20 cellular contexts compared by ENCODE assay signal in genomic region chr2:104473568-104473967, GRCh38.
"Had no signal": no experiment of that assay in that cellular context is flagged by ENCODE, and none has a peak within 500 bp of the region (broad histone marks: within the 10 kb centered on the region; RNA-seq: fewer than 3 reads in every experiment).

No MANE protein-coding gene starts in this region.

- ATAC-seq: activated naive CD4-positive, alpha-beta T cell treated with anti-CD3 and anti-CD28 coated beads, Interleukin-2, amount 50 U/mL, for 72 hours; foreskin keratinocyte; left colon; lower lobe of right lung; psoas muscle; sciatic nerve had no signal

- H3K4me3 ChIP-seq: lower lobe of right lung, psoas muscle, spleen, stomach, testis, upper lobe of left lung had no signal

- DNase-seq: activated CD4-positive, alpha-beta memory T cell treated with anti-CD3 and anti-CD28 coated beads, Interleukin-2, amount 10 ng/mL, durations not matched to agents 7 days and 5 days; activated CD4-positive, alpha-beta T cell treated with anti-CD3 and anti-CD28 coated beads for 4 hours; activated CD8-positive, alpha-beta memory T cell treated with anti-CD3 and anti-CD28 coated beads, Interleukin-2, amount 50 U/mL, for 4 hours; activated effector memory CD4-positive, alpha-beta T cell treated with anti-CD3 and anti-CD28 coated beads, Interleukin-2, amount 50 U/mL, for 16 hours; activated T-cell treated with anti-CD3 and anti-CD28 coated beads, Interleukin-2, amount 50 U/mL, for 48 hours; cerebellar nuclear complex; effector CD8-positive, alpha-beta T cell; foreskin keratinocyte; left colon; lower lobe of right lung; nephron progenitor cell; psoas muscle; spleen; stomach; testis; upper lobe of left lung; WERI-Rb-1 had no signal

- FAIRE-seq: endothelial cell of umbilical vein had no signal
